Comparison of ENCODE assay signal across 25 cellular contexts in the genomic region with DNA sequence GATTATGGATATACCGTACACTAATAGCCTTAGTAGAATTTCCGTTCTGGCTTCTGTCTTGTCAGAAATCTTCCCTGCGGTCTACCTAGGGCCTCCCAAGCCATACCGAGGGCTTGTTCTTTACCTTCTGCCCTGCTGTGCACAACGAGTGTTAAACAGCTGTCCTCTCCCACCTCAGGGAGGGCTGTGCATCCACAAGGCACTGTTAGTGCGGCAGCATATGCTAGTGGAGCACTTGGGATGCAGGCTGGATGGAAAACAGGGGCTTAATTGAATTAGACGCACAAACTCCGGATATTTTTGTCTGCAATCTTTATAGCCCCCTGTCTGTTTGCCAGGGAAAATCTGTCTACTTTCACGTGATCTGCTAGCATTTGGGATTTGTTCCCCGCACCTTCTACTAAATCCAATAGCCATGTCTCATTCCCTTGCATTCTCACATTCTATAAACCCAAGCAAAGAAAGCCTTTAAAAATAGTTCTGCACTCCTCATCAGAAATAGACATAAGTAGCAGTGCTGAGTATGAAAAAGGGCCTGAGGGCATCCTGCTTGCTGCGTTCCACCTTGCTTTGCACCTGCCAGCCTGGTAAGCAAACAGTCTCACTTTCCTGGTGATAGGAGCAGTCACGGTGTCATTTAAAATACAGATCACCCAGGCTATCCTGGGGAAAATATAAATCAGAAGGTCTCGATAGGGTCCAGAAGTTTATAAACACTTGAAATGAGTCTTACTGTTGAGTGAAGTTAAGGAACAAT.
DNase-seq lines count a peak whose midpoint lies in the region; ATAC-seq and TF ChIP-seq lines count a peak whose summit lies in the region.
"Had no signal": no experiment of that assay in that cellular context is flagged by ENCODE, and none has a peak within 500 bp of the region (broad histone marks: within the 10 kb centered on the region; RNA-seq: fewer than 3 reads in every experiment).

No MANE protein-coding gene starts in this region.

- no peaks in the 10 kb centered on the region for H3K9me2 ChIP-seq in SK-N-SH

- ATAC-seq in SK-N-SH treated with all-trans-retinoic acid at 6 μM for 48 hours (no peak), GM18909 (IDR thresholded peaks at IDR 0.05; ENCODE audit: poor library complexity, unreplicated experiment) (no peak)
- ATAC-seq: effector memory CD8-positive, alpha-beta T cell; foreskin keratinocyte; heart right ventricle; lower lobe of right lung had no signal

- H3K27me3 ChIP-seq in SK-N-SH (ENCODE audit: insufficient read depth), result no peaks in the 10 kb centered on the region
- H3K27me3 ChIP-seq: esophagus muscularis mucosa, foreskin keratinocyte, heart right ventricle, vagina had no signal

- peak in 1 of 2 experiments; percentile 35; a peak in 1 of 4 replicates for TF ChIP-seq EP300 in SK-N-SH (IDR thresholded peaks at IDR 0.05; ENCODE audit: borderline replicate concordance in 1 of 2, low read depth in 1 of 2, low read length in 1 of 2)

- TF ChIP-seq CTCF in SK-N-SH (IDR thresholded peaks at IDR 0.05), result no peak

- CTCF ChIA-PET in SK-N-SH (lab: Yijun Ruan, JAX), result no interaction called here

- no peaks in the 10 kb centered on the region for H3K9me3 ChIP-seq in SK-N-SH
- H3K9me3 ChIP-seq: esophagus muscularis mucosa, lower lobe of right lung, thoracic aorta, vagina had no signal

- H3K27ac ChIP-seq in SK-N-SH (ENCODE audit: low read depth in 2 of 2, low read length in 1 of 2), result peak overlapping the region in 1 of 2 experiments; percentile 76; a peak in 1 of 4 replicates
- H3K27ac ChIP-seq: coronary artery, esophagus muscularis mucosa, foreskin keratinocyte, heart right ventricle, lower lobe of right lung, RWPE1, thoracic aorta, vagina had no signal

- no peak; the same call in 1 of the 2 replicates for TF ChIP-seq RAD21 in SK-N-SH (IDR thresholded peaks at IDR 0.05; ENCODE audit: low read length)

- no peaks in the 10 kb centered on the region for H4K20me1 ChIP-seq in SK-N-SH (ENCODE audit: insufficient read depth)

- DNase-seq in SK-N-SH (peak; percentile 48), NCI-H2196 (lab: John Stamatoyannopoulos, UW; ENCODE audit: unreplicated experiment) (peak; percentile 46), NCI-H82 treated with DMSO at 0.1 percent for 48 hours (lab: John Stamatoyannopoulos, UW; ENCODE audit: unreplicated experiment) (peak; percentile 70), NK-92 (lab: John Stamatoyannopoulos, UW; ENCODE audit: unreplicated experiment) (no peak), HT-29 (ENCODE audit: low spot score) (no peak)
- DNase-seq in stimulated activated CD4-positive, alpha-beta T cell treated with anti-CD3 and anti-CD28 coated beads, Interleukin-1b, Interleukin-23, amount 100 ng/mL, for 48 hours, result no peak
- DNase-seq: activated CD4-positive, alpha-beta T cell treated with anti-CD3 and anti-CD28 coated beads for 48 hours; activated CD8-positive, alpha-beta memory T cell treated with anti-CD3 and anti-CD28 coated beads for 24 hours; activated gamma-delta T cell; activated naive CD8-positive, alpha-beta T cell treated with anti-CD3 and anti-CD28 coated beads, Interleukin-2, amount 10 ng/mL, durations not matched to agents 7 days and 5 days; effector memory CD8-positive, alpha-beta T cell; foreskin keratinocyte; HCEC 1CT; heart right ventricle; lower lobe of right lung; NCI-H1436 treated with DMSO at 0.1 percent for 48 hours; NCI-H446; T-helper 2 cell had no signal

- POLR2A ChIA-PET in SK-N-SH (lab: Yijun Ruan, JAX), result no interaction called here

- no peak overlapping the region for H2AFZ ChIP-seq in SK-N-SH (ENCODE audit: low read depth)

- H3K36me3 ChIP-seq in SK-N-SH (replicated peaks in 1 of 2; ENCODE audit: control insufficient read depth in 1 of 2, insufficient read depth in 2 of 2, low read length in 1 of 2), result no peaks in the 10 kb centered on the region
- H3K36me3 ChIP-seq: esophagus muscularis mucosa, heart right ventricle, lower lobe of right lung, thoracic aorta, vagina had no signal

- H3K4me2 ChIP-seq in SK-N-SH, result no peak overlapping the region

- H3K79me2 ChIP-seq in SK-N-SH (ENCODE audit: insufficient read depth), result no peaks in the 10 kb centered on the region

- H3F3A ChIP-seq in SK-N-SH (replicated peaks; ENCODE audit: insufficient read depth), result no peaks in the 10 kb centered on the region

- no peak overlapping the region for H3K9ac ChIP-seq in SK-N-SH

- WGBS in SK-N-SH (ENCODE audit: low lambda C conversion rate), result 24% methylated on average over 13 of the region's 13 CpGs

- peaks cover 0 to 11% of the 10 kb centered on the region in 2 experiments; a peak in 2 of 4 replicates for H3K4me1 ChIP-seq in SK-N-SH (ENCODE audit: control insufficient read depth in 1 of 2, insufficient read depth in 2 of 2, low read depth in 1 of 2, low read length in 1 of 2)
- H3K4me1 ChIP-seq: esophagus muscularis mucosa, foreskin keratinocyte, heart right ventricle, lower lobe of right lung, vagina had no signal

- no peak overlapping the region for H3K4me3 ChIP-seq in SK-N-SH (ENCODE audit: low read depth in 2 of 2, low read length in 1 of 2)
- H3K4me3 ChIP-seq: coronary artery, esophagus muscularis mucosa, heart right ventricle, lower lobe of right lung, thoracic aorta, vagina had no signal

TF ChIP-seq in SK-N-SH, 30 proteins besides CTCF, POLR2A, EP300 and RAD21:
- no peak for TF ChIP-seq CHD2 (IDR thresholded peaks at IDR 0.05; ENCODE audit: low read length, partially characterized antibody)
- TF ChIP-seq NRF1 (IDR thresholded peaks at IDR 0.05; ENCODE audit: low read depth, low read length), result no peak
- TF ChIP-seq RXRA (IDR thresholded peaks at IDR 0.05; ENCODE audit: borderline replicate concordance, low read depth), result no peak
- TF ChIP-seq GATA2 (CRISPR knock-in tag; IDR thresholded peaks at IDR 0.05), result 0 out of 2 replicates have a peak, but pooled peaks have one; percentile 17
- no peak for TF ChIP-seq JUND (IDR thresholded peaks at IDR 0.05)
- TF ChIP-seq RCOR1 (IDR thresholded peaks at IDR 0.05; ENCODE audit: low read length), result no peak; the same call in 1 of the 2 replicates
- TF ChIP-seq, protein P1, sequence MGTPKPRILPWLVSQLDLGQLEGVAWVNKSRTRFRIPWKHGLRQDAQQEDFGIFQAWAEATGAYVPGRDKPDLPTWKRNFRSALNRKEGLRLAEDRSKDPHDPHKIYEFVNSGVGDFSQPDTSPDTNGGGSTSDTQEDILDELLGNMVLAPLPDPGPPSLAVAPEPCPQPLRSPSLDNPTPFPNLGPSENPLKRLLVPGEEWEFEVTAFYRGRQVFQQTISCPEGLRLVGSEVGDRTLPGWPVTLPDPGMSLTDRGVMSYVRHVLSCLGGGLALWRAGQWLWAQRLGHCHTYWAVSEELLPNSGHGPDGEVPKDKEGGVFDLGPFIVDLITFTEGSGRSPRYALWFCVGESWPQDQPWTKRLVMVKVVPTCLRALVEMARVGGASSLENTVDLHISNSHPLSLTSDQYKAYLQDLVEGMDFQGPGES (IDR thresholded peaks at IDR 0.05; ENCODE audit: low read depth, low read length), result no peak
- TF ChIP-seq NFIC (IDR thresholded peaks at IDR 0.05; ENCODE audit: borderline replicate concordance), result no peak

TF ChIP-seq in SK-N-SH treated with all-trans-retinoic acid at 6 μM for 48 hours, 23 proteins besides CTCF, POLR2A, EP300 and RAD21 (continues in another document):
- no peak for TF ChIP-seq CSDC2 (CRISPR knock-in tag; IDR thresholded peaks at IDR 0.05)
- TF ChIP-seq, protein P2, sequence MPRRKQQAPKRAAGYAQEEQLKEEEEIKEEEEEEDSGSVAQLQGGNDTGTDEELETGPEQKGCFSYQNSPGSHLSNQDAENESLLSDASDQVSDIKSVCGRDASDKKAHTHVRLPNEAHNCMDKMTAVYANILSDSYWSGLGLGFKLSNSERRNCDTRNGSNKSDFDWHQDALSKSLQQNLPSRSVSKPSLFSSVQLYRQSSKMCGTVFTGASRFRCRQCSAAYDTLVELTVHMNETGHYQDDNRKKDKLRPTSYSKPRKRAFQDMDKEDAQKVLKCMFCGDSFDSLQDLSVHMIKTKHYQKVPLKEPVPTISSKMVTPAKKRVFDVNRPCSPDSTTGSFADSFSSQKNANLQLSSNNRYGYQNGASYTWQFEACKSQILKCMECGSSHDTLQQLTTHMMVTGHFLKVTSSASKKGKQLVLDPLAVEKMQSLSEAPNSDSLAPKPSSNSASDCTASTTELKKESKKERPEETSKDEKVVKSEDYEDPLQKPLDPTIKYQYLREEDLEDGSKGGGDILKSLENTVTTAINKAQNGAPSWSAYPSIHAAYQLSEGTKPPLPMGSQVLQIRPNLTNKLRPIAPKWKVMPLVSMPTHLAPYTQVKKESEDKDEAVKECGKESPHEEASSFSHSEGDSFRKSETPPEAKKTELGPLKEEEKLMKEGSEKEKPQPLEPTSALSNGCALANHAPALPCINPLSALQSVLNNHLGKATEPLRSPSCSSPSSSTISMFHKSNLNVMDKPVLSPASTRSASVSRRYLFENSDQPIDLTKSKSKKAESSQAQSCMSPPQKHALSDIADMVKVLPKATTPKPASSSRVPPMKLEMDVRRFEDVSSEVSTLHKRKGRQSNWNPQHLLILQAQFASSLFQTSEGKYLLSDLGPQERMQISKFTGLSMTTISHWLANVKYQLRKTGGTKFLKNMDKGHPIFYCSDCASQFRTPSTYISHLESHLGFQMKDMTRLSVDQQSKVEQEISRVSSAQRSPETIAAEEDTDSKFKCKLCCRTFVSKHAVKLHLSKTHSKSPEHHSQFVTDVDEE (CRISPR knock-in tag; IDR thresholded peaks at IDR 0.05), result no peak
- no peak for TF ChIP-seq GLIS3 (CRISPR knock-in tag; IDR thresholded peaks at IDR 0.05)
- no peak for TF ChIP-seq ZNF565 (CRISPR knock-in tag; conservative IDR thresholded peaks at IDR 0.05; ENCODE audit: low read depth)
- TF ChIP-seq, protein P3, sequence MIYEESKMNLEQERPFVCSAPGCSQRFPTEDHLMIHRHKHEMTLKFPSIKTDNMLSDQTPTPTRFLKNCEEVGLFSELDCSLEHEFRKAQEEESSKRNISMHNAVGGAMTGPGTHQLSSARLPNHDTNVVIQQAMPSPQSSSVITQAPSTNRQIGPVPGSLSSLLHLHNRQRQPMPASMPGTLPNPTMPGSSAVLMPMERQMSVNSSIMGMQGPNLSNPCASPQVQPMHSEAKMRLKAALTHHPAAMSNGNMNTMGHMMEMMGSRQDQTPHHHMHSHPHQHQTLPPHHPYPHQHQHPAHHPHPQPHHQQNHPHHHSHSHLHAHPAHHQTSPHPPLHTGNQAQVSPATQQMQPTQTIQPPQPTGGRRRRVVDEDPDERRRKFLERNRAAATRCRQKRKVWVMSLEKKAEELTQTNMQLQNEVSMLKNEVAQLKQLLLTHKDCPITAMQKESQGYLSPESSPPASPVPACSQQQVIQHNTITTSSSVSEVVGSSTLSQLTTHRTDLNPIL (CRISPR knock-in tag; IDR thresholded peaks at IDR 0.05; ENCODE audit: low read depth), result no peak
- TF ChIP-seq ZFP30 (CRISPR knock-in tag; IDR thresholded peaks at IDR 0.05), result no peak

Comparison
In these comparisons a context has a peak if more than half of its experiments do, and no peak if none do; other contexts are left out.
1. DNase-seq: peak in SK-N-SH (single experiment), NCI-H2196 (single experiment) and NCI-H82 treated with DMSO at 0.1 percent for 48 hours (single experiment); none in NK-92 (single experiment), stimulated activated CD4-positive, alpha-beta T cell treated with anti-CD3 and anti-CD28 coated beads, Interleukin-1b, Interleukin-23, amount 100 ng/mL, for 48 hours (single experiment) and HT-29 (single experiment).